Comparison of ENCODE assay signal across 1 cellular context in the genomic region with DNA sequence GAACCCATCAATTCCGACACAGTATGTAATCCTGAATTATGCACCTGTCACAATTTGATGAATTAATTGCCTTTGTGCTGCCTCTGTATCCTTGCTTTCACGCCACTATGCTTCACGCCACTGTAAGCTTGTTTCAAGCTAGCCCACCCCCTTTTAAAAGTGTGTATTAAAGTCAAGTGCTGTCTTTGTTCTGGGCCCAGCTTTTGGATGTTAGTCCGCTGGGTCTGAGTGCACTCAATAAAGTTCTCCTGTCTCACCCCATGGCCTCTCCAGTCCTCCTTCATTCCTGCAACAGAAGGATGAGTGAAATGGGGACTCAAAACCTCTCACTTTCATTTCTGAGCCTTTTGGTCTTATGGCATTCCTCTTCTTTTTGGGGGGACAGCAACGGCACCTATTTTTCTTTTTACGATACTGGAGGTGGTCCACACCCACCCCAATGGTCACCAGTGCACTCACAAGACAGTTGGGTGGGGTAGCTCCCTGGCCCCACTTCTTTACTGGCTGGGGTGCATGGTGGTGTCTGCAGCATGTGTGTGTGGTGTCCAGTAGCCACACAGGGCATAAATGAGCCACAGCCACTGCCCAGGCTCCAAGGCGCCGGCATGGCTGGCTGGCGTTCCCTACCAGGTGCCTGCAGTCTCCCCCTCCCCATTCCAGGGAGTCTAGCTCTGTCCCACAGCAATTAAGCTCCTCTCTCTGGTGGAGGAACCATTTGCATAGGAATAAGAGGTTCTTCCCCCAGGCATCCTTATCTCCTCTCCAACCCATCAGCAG.
TF ChIP-seq lines count a peak whose summit lies in the region.

No MANE protein-coding gene starts in this region.

TF ChIP-seq in K562, 482 proteins besides CTCF, POLR2A, EP300 and RAD21 (continued from another document and continues in another):
- TF ChIP-seq, protein P1, sequence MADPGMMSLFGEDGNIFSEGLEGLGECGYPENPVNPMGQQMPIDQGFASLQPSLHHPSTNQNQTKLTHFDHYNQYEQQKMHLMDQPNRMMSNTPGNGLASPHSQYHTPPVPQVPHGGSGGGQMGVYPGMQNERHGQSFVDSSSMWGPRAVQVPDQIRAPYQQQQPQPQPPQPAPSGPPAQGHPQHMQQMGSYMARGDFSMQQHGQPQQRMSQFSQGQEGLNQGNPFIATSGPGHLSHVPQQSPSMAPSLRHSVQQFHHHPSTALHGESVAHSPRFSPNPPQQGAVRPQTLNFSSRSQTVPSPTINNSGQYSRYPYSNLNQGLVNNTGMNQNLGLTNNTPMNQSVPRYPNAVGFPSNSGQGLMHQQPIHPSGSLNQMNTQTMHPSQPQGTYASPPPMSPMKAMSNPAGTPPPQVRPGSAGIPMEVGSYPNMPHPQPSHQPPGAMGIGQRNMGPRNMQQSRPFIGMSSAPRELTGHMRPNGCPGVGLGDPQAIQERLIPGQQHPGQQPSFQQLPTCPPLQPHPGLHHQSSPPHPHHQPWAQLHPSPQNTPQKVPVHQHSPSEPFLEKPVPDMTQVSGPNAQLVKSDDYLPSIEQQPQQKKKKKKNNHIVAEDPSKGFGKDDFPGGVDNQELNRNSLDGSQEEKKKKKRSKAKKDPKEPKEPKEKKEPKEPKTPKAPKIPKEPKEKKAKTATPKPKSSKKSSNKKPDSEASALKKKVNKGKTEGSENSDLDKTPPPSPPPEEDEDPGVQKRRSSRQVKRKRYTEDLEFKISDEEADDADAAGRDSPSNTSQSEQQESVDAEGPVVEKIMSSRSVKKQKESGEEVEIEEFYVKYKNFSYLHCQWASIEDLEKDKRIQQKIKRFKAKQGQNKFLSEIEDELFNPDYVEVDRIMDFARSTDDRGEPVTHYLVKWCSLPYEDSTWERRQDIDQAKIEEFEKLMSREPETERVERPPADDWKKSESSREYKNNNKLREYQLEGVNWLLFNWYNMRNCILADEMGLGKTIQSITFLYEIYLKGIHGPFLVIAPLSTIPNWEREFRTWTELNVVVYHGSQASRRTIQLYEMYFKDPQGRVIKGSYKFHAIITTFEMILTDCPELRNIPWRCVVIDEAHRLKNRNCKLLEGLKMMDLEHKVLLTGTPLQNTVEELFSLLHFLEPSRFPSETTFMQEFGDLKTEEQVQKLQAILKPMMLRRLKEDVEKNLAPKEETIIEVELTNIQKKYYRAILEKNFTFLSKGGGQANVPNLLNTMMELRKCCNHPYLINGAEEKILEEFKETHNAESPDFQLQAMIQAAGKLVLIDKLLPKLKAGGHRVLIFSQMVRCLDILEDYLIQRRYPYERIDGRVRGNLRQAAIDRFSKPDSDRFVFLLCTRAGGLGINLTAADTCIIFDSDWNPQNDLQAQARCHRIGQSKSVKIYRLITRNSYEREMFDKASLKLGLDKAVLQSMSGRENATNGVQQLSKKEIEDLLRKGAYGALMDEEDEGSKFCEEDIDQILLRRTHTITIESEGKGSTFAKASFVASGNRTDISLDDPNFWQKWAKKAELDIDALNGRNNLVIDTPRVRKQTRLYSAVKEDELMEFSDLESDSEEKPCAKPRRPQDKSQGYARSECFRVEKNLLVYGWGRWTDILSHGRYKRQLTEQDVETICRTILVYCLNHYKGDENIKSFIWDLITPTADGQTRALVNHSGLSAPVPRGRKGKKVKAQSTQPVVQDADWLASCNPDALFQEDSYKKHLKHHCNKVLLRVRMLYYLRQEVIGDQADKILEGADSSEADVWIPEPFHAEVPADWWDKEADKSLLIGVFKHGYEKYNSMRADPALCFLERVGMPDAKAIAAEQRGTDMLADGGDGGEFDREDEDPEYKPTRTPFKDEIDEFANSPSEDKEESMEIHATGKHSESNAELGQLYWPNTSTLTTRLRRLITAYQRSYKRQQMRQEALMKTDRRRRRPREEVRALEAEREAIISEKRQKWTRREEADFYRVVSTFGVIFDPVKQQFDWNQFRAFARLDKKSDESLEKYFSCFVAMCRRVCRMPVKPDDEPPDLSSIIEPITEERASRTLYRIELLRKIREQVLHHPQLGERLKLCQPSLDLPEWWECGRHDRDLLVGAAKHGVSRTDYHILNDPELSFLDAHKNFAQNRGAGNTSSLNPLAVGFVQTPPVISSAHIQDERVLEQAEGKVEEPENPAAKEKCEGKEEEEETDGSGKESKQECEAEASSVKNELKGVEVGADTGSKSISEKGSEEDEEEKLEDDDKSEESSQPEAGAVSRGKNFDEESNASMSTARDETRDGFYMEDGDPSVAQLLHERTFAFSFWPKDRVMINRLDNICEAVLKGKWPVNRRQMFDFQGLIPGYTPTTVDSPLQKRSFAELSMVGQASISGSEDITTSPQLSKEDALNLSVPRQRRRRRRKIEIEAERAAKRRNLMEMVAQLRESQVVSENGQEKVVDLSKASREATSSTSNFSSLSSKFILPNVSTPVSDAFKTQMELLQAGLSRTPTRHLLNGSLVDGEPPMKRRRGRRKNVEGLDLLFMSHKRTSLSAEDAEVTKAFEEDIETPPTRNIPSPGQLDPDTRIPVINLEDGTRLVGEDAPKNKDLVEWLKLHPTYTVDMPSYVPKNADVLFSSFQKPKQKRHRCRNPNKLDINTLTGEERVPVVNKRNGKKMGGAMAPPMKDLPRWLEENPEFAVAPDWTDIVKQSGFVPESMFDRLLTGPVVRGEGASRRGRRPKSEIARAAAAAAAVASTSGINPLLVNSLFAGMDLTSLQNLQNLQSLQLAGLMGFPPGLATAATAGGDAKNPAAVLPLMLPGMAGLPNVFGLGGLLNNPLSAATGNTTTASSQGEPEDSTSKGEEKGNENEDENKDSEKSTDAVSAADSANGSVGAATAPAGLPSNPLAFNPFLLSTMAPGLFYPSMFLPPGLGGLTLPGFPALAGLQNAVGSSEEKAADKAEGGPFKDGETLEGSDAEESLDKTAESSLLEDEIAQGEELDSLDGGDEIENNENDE (IDR thresholded peaks at IDR 0.05; ENCODE audit: low read depth, low read length): no peak
- TF ChIP-seq ZNF175 (CRISPR knock-in tag; IDR thresholded peaks at IDR 0.05; ENCODE audit: low read depth) (no peak), FOXP1 (CRISPR knock-in tag; IDR thresholded peaks at IDR 0.05) (no peak), CBFA2T3 (IDR thresholded peaks at IDR 0.05) (no peak), NCOA6 (IDR thresholded peaks at IDR 0.05) (no peak), HMG20A (CRISPR knock-in tag; conservative IDR thresholded peaks at IDR 0.05) (no peak), SREBF2 (CRISPR knock-in tag; IDR thresholded peaks at IDR 0.05) (no peak), HDAC3 (IDR thresholded peaks at IDR 0.05; ENCODE audit: borderline replicate concordance, partially characterized antibody) (no peak), FOXJ2 (tag; IDR thresholded peaks at IDR 0.05) (no peak), ELF2 (CRISPR knock-in tag; IDR thresholded peaks at IDR 0.05) (no peak), ETV6 (IDR thresholded peaks at IDR 0.05; ENCODE audit: borderline replicate concordance in 1 of 2, low read depth in 2 of 2, low read length in 1 of 2) (no peak), ETV6 (CRISPR knock-in tag; IDR thresholded peaks at IDR 0.05; ENCODE audit: borderline replicate concordance) (no peak), MAZ (CRISPR knock-in tag; conservative IDR thresholded peaks at IDR 0.05 in 1 of 2, IDR thresholded peaks at IDR 0.05 in 1 of 2) (no peak), NR2C2 (CRISPR knock-in tag; IDR thresholded peaks at IDR 0.05) (no peak), NR2C2 (tag; IDR thresholded peaks at IDR 0.05) (no peak), PML (IDR thresholded peaks at IDR 0.05; ENCODE audit: low read length) (no peak), ZNF785 (CRISPR knock-in tag; IDR thresholded peaks at IDR 0.05) (no peak), NRF1 (conservative IDR thresholded peaks at IDR 0.05 in 1 of 2, IDR thresholded peaks at IDR 0.05 in 1 of 2) (no peak), SMARCA5 (IDR thresholded peaks at IDR 0.05) (no peak)
- TF ChIP-seq, protein P2, sequence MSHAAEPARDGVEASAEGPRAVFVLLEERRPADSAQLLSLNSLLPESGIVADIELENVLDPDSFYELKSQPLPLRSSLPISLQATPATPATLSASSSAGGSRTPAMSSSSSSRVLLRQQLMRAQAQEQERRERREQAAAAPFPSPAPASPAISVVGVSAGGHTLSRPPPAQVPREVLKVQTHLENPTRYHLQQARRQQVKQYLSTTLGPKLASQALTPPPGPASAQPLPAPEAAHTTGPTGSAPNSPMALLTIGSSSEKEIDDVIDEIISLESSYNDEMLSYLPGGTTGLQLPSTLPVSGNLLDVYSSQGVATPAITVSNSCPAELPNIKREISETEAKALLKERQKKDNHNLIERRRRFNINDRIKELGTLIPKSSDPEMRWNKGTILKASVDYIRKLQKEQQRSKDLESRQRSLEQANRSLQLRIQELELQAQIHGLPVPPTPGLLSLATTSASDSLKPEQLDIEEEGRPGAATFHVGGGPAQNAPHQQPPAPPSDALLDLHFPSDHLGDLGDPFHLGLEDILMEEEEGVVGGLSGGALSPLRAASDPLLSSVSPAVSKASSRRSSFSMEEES (CRISPR knock-in tag; IDR thresholded peaks at IDR 0.05): no peak
- TF ChIP-seq, protein P3, sequence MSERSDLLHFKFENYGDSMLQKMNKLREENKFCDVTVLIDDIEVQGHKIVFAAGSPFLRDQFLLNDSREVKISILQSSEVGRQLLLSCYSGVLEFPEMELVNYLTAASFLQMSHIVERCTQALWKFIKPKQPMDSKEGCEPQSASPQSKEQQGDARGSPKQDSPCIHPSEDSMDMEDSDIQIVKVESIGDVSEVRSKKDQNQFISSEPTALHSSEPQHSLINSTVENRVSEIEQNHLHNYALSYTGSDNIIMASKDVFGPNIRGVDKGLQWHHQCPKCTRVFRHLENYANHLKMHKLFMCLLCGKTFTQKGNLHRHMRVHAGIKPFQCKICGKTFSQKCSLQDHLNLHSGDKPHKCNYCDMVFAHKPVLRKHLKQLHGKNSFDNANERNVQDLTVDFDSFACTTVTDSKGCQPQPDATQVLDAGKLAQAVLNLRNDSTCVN (CRISPR knock-in tag; IDR thresholded peaks at IDR 0.05): no peak
- TF ChIP-seq, protein P4, sequence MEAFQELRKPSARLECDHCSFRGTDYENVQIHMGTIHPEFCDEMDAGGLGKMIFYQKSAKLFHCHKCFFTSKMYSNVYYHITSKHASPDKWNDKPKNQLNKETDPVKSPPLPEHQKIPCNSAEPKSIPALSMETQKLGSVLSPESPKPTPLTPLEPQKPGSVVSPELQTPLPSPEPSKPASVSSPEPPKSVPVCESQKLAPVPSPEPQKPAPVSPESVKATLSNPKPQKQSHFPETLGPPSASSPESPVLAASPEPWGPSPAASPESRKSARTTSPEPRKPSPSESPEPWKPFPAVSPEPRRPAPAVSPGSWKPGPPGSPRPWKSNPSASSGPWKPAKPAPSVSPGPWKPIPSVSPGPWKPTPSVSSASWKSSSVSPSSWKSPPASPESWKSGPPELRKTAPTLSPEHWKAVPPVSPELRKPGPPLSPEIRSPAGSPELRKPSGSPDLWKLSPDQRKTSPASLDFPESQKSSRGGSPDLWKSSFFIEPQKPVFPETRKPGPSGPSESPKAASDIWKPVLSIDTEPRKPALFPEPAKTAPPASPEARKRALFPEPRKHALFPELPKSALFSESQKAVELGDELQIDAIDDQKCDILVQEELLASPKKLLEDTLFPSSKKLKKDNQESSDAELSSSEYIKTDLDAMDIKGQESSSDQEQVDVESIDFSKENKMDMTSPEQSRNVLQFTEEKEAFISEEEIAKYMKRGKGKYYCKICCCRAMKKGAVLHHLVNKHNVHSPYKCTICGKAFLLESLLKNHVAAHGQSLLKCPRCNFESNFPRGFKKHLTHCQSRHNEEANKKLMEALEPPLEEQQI (IDR thresholded peaks at IDR 0.05): 0 out of 2 replicates have a peak, but pooled peaks have one; percentile 29
- TF ChIP-seq, protein P5, sequence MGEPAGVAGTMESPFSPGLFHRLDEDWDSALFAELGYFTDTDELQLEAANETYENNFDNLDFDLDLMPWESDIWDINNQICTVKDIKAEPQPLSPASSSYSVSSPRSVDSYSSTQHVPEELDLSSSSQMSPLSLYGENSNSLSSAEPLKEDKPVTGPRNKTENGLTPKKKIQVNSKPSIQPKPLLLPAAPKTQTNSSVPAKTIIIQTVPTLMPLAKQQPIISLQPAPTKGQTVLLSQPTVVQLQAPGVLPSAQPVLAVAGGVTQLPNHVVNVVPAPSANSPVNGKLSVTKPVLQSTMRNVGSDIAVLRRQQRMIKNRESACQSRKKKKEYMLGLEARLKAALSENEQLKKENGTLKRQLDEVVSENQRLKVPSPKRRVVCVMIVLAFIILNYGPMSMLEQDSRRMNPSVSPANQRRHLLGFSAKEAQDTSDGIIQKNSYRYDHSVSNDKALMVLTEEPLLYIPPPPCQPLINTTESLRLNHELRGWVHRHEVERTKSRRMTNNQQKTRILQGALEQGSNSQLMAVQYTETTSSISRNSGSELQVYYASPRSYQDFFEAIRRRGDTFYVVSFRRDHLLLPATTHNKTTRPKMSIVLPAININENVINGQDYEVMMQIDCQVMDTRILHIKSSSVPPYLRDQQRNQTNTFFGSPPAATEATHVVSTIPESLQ (CRISPR knock-in tag; IDR thresholded peaks at IDR 0.05): no peak
- TF ChIP-seq, protein P6, sequence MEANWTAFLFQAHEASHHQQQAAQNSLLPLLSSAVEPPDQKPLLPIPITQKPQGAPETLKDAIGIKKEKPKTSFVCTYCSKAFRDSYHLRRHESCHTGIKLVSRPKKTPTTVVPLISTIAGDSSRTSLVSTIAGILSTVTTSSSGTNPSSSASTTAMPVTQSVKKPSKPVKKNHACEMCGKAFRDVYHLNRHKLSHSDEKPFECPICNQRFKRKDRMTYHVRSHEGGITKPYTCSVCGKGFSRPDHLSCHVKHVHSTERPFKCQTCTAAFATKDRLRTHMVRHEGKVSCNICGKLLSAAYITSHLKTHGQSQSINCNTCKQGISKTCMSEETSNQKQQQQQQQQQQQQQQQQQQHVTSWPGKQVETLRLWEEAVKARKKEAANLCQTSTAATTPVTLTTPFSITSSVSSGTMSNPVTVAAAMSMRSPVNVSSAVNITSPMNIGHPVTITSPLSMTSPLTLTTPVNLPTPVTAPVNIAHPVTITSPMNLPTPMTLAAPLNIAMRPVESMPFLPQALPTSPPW (CRISPR knock-in tag; IDR thresholded peaks at IDR 0.05): no peak
- TF ChIP-seq, protein P7, sequence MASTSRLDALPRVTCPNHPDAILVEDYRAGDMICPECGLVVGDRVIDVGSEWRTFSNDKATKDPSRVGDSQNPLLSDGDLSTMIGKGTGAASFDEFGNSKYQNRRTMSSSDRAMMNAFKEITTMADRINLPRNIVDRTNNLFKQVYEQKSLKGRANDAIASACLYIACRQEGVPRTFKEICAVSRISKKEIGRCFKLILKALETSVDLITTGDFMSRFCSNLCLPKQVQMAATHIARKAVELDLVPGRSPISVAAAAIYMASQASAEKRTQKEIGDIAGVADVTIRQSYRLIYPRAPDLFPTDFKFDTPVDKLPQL (IDR thresholded peaks at IDR 0.05; ENCODE audit: extremely low read depth, insufficient read length): no peak
- TF ChIP-seq, protein P8, sequence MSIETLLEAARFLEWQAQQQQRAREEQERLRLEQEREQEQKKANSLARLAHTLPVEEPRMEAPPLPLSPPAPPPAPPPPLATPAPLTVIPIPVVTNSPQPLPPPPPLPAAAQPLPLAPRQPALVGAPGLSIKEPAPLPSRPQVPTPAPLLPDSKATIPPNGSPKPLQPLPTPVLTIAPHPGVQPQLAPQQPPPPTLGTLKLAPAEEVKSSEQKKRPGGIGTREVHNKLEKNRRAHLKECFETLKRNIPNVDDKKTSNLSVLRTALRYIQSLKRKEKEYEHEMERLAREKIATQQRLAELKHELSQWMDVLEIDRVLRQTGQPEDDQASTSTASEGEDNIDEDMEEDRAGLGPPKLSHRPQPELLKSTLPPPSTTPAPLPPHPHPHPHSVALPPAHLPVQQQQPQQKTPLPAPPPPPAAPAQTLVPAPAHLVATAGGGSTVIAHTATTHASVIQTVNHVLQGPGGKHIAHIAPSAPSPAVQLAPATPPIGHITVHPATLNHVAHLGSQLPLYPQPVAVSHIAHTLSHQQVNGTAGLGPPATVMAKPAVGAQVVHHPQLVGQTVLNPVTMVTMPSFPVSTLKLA (conservative IDR thresholded peaks at IDR 0.05): no peak
